17 cellular contexts compared by ENCODE assay signal in genomic region chr6:41055149-41055548, GRCh38. TPM values are rescaled to one million over a fixed set of nuclear protein-coding genes. Genes with fewer than 3 reads are reported as not detected.
DNase-seq lines count a peak whose midpoint lies in the region; ATAC-seq and TF ChIP-seq lines count a peak whose summit lies in the region.
"Had no signal": no experiment of that assay in that cellular context is flagged by ENCODE, and none has a peak within 500 bp of the region (broad histone marks: within the 10 kb centered on the region; RNA-seq: fewer than 3 reads in every experiment).

No MANE protein-coding gene starts in this region.

- H3K4me2 ChIP-seq in DOHH2 (ENCODE audit: low read length): peak overlapping the region; percentile 50
- H3K4me2 ChIP-seq in GM23248 (ENCODE audit: unreplicated experiment): no peak overlapping the region

- H3K27ac Mint-ChIP-seq in nephron: peak overlapping the region; percentile 8 to 67 (median 31)

- peak overlapping the region; percentile 18; the same call in 1 of the 2 replicates for H3K4me3 ChIP-seq in DOHH2 (ENCODE audit: low read length)
- no peak overlapping the region for H3K4me3 ChIP-seq in body of pancreas
- H3K4me3 ChIP-seq in GM23248: no peak overlapping the region
- H3K4me3 ChIP-seq: HAP-1, ovary had no signal

- H3K79me2 ChIP-seq in DOHH2 (ENCODE audit: control insufficient read depth, low read length) (no peaks in the 10 kb centered on the region), GM23248 (ENCODE audit: insufficient read depth) (no peaks in the 10 kb centered on the region)

- H3K36me3 Mint-ChIP-seq in nephron (ENCODE audit: low read depth): no peaks in the 10 kb centered on the region

- intact Hi-C loops in body of pancreas (cut with DNase I): no loop called here

- H4K20me1 ChIP-seq in DOHH2 (ENCODE audit: control insufficient read depth, insufficient read depth, low read depth, low read length): no peaks in the 10 kb centered on the region
- no peaks in the 10 kb centered on the region for H4K20me1 ChIP-seq in GM23248 (ENCODE audit: insufficient read depth)

- 37 to 59% methylated on average over 3 of the region's 3 CpGs for WGBS in body of pancreas, 2 donors
- 40 to 54% methylated on average over 3 of the region's 3 CpGs for WGBS in GM23248 (ENCODE audit: low coverage in 1 of 2, low lambda C conversion rate in 2 of 2, missing lambda C conversion rate in 2 of 2), 2 experiments

- peaks cover 84% of the 10 kb centered on the region for H3K4me1 Mint-ChIP-seq in nephron

- H3K9me3 Mint-ChIP-seq in nephron: no peaks in the 10 kb centered on the region

- ATAC-seq in body of pancreas (no peak), GM18498 (IDR thresholded peaks at IDR 0.05; ENCODE audit: unreplicated experiment) (no peak), GM19324 (IDR thresholded peaks at IDR 0.05; ENCODE audit: low FRiP score, unreplicated experiment) (no peak), GM19452 (IDR thresholded peaks at IDR 0.05; ENCODE audit: unreplicated experiment) (no peak)

- peak overlapping the region; percentile 44 to 92 (median 84) for H3K4me3 Mint-ChIP-seq in nephron

- H3K36me3 ChIP-seq in DOHH2 (ENCODE audit: control insufficient read depth, low read length): no peaks in the 10 kb centered on the region
- H3K36me3 ChIP-seq in body of pancreas (replicated peaks in 1 of 2; ENCODE audit: insufficient read depth in 1 of 2, low read depth in 2 of 2): no peaks in the 10 kb centered on the region
- no peaks in the 10 kb centered on the region for H3K36me3 ChIP-seq in GM23248 (ENCODE audit: low read depth)
- H3K36me3 ChIP-seq: HAP-1, ovary had no signal

- H3K27ac ChIP-seq in DOHH2 (ENCODE audit: low read depth, low read length): no peak overlapping the region
- peak overlapping the region in 3 of 4 donors; percentile 8 to 84 (median 10) for H3K27ac ChIP-seq in body of pancreas
- no peak overlapping the region for H3K27ac ChIP-seq in GM23248
- H3K27ac ChIP-seq: ovary had no signal

- in situ Hi-C loops in GM23248 (cut with MboI): no loop called here

- H2AFZ ChIP-seq in GM23248: no peak overlapping the region

- no peak overlapping the region for H3K9ac ChIP-seq in GM23248

- no peak for TF ChIP-seq CTCF in DOHH2 (IDR thresholded peaks at IDR 0.05; ENCODE audit: low read depth, low read length, poor library complexity, severe bottlenecking)
- TF ChIP-seq CTCF in body of pancreas (IDR thresholded peaks at IDR 0.05): no peak
- no peak for TF ChIP-seq CTCF in nephron (IDR thresholded peaks at IDR 0.05; ENCODE audit: unreplicated experiment in 3 of 3)

- no peaks in the 10 kb centered on the region for H3K27me3 ChIP-seq in DOHH2 (ENCODE audit: control insufficient read depth, low read length)
- no peaks in the 10 kb centered on the region for H3K27me3 ChIP-seq in body of pancreas
- H3K27me3 ChIP-seq in GM23248 (replicated peaks; ENCODE audit: insufficient read depth): no peaks in the 10 kb centered on the region
- H3K27me3 ChIP-seq: ovary had no signal

- TF ChIP-seq POLR2A in body of pancreas (IDR thresholded peaks at IDR 0.05): no peak

- no peaks in the 10 kb centered on the region for H3K9me2 ChIP-seq in DOHH2 (replicated peaks; ENCODE audit: control insufficient read depth, low read length)
- H3K9me2 ChIP-seq in GM23248 (ENCODE audit: insufficient read depth): no peaks in the 10 kb centered on the region

- H3K4me1 ChIP-seq in DOHH2 (ENCODE audit: control insufficient read depth, low read length) (peaks cover 30% of the 10 kb centered on the region), body of pancreas (peaks cover 82% of the 10 kb centered on the region), GM23248 (ENCODE audit: insufficient read depth) (peaks cover 7% of the 10 kb centered on the region; the same call in 1 of the 2 replicates)
- H3K4me1 ChIP-seq: HAP-1 had no signal

- H3K27me3 Mint-ChIP-seq in nephron (ENCODE audit: low read depth): peaks cover 10% of the 10 kb centered on the region

- H3F3A ChIP-seq in DOHH2 (ENCODE audit: control insufficient read depth, insufficient read depth): no peaks in the 10 kb centered on the region
- H3F3A ChIP-seq in GM23248 (ENCODE audit: insufficient read depth): peaks cover 5% of the 10 kb centered on the region; the same call in 1 of the 2 replicates

- DNase-seq in NCI-H2171 (lab: John Stamatoyannopoulos, UW): peak; percentile 68
- peak in 1 of 4 donors; percentile 10 for DNase-seq in body of pancreas
- no peak for DNase-seq in GM23248
- DNase-seq: activated CD8-positive, alpha-beta memory T cell treated with anti-CD3 and anti-CD28 coated beads for 24 hours; kidney; NCI-H1105; ovary; stimulated activated CD4-positive, alpha-beta T cell treated with anti-CD3 and anti-CD28 coated beads, Interleukin-15, amount 100 ng/mL, for 24 hours had no signal

- no peaks in the 10 kb centered on the region for H3K9me3 ChIP-seq in DOHH2 (ENCODE audit: control insufficient read depth, insufficient read depth, low read length)
- no peaks in the 10 kb centered on the region for H3K9me3 ChIP-seq in body of pancreas
- no peaks in the 10 kb centered on the region for H3K9me3 ChIP-seq in GM23248 (ENCODE audit: low read depth)
- H3K9me3 ChIP-seq: HAP-1, ovary had no signal

RNA-seq across cellular contexts. Expression of gene APOBEC2, which starts 2.1 kb away (rescaled TPM):
- 1 to 10 TPM; 2.3 to 4.0 TPM for total RNA-seq in body of pancreas
- not detected in 2 replicates for total RNA-seq in GM23248 (2014; rRNA removed; shearing (Covaris generic))
- polyA plus RNA-seq in GM23248 (2016; fragmentation: Nextera tagmentation; extraction: Ambion mirVana): not detected in 2 replicates
- total RNA-seq: chondrocyte, kidney, mononuclear cell, ovary had no signal
- polyA plus RNA-seq: BJ had no signal

RNA-seq across cellular contexts. Expression of gene TSPO2, which starts 12.9 kb away (rescaled TPM):
- not detected for total RNA-seq in body of pancreas
- total RNA-seq in GM23248 (2014; rRNA removed; shearing (Covaris generic)): not detected in 2 replicates
- not detected in 2 replicates for polyA plus RNA-seq in GM23248 (2016; fragmentation: Nextera tagmentation; extraction: Ambion mirVana)
- total RNA-seq: chondrocyte, mononuclear cell, ovary had no signal
- polyA plus RNA-seq: BJ, ovary had no signal

RNA-seq across cellular contexts. Expression of gene UNC5CL, which starts 16.1 kb away (rescaled TPM):
- 10 to 100 TPM; 17.4 to 30.3 TPM for total RNA-seq in body of pancreas
- not detected in 2 replicates for total RNA-seq in GM23248 (2014; rRNA removed; shearing (Covaris generic))
- polyA plus RNA-seq in GM23248 (2016; fragmentation: Nextera tagmentation; extraction: Ambion mirVana): not detected in 2 replicates
- polyA plus RNA-seq: BJ had no signal

RNA-seq across cellular contexts. Expression of gene OARD1, which starts 17.0 kb away (rescaled TPM):
- total RNA-seq in body of pancreas: 10 to 100 TPM; 15.0 to 27.4 TPM
- total RNA-seq in GM23248 (2014; rRNA removed; shearing (Covaris generic)): 4.5 and 11.6 TPM in 2 replicates
- polyA plus RNA-seq in GM23248 (2016; fragmentation: Nextera tagmentation; extraction: Ambion mirVana): 18.6 TPM in 2 replicates

RNA-seq across cellular contexts. Expression of gene NFYA, which starts 17.6 kb away (rescaled TPM):
- total RNA-seq in body of pancreas: 10 to 100 TPM in 1 of 2 donors, 1 to 10 TPM in 1; 8.6 to 10.4 TPM
- total RNA-seq in GM23248 (2014; rRNA removed; shearing (Covaris generic)): 8.8 and 9.5 TPM in 2 replicates
- 9.4 and 9.8 TPM in 2 replicates for polyA plus RNA-seq in GM23248 (2016; fragmentation: Nextera tagmentation; extraction: Ambion mirVana)

Comparison
In these comparisons a context has a peak if more than half of its experiments do, and no peak if none do; other contexts are left out.
1. H3K27ac ChIP-seq: peak in body of pancreas (3 of 4); none in DOHH2 (single experiment) and GM23248 (single experiment).
2. RNA of gene UNC5CL, which starts 16.1 kb away (total RNA-seq): 17.4 to 30.3 TPM in body of pancreas; not detected in GM23248; every median in the first group is over 10 times any median in the second.